In genomic region chr6:167398214-167399050, GRCh38 we compare ENCODE assay signal across 1 cellular context.
TF ChIP-seq lines count a peak whose summit lies in the region.

No MANE protein-coding gene starts in this region.

TF ChIP-seq in HepG2, 621 proteins besides CTCF, POLR2A, EP300 and RAD21 (continued from another document and continues in another):
- TF ChIP-seq ZBTB14 (CRISPR knock-in tag; IDR thresholded peaks at IDR 0.05) (no peak), PRDM15 (CRISPR knock-in tag; IDR thresholded peaks at IDR 0.05) (0 out of 2 replicates have a peak, but pooled peaks have one; percentile 48), ZBTB21 (CRISPR knock-in tag; IDR thresholded peaks at IDR 0.05) (peak; percentile 62; the same call in 1 of the 2 replicates), ZNF253 (CRISPR knock-in tag; IDR thresholded peaks at IDR 0.05; ENCODE audit: borderline replicate concordance) (0 out of 2 replicates have a peak, but pooled peaks have one; percentile 60), ZNF124 (CRISPR knock-in tag; IDR thresholded peaks at IDR 0.05) (peak; percentile 94), MIXL1 (CRISPR knock-in tag; IDR thresholded peaks at IDR 0.05) (peak; percentile 98), MAFF (IDR thresholded peaks at IDR 0.05; ENCODE audit: low read depth, low read length) (peak; percentile 88), STAT5B (CRISPR knock-in tag; IDR thresholded peaks at IDR 0.05) (no peak), ZNF552 (CRISPR knock-in tag; IDR thresholded peaks at IDR 0.05; ENCODE audit: borderline replicate concordance) (no peak), HNRNPK (IDR thresholded peaks at IDR 0.05; ENCODE audit: low read depth, low read length, poor library complexity, severe bottlenecking) (no peak), PAWR (CRISPR knock-in tag; IDR thresholded peaks at IDR 0.05; ENCODE audit: borderline replicate concordance) (no peak), JDP2 (CRISPR knock-in tag; IDR thresholded peaks at IDR 0.05; ENCODE audit: borderline replicate concordance) (no peak; the same call in 1 of the 2 replicates), ZBTB40 (IDR thresholded peaks at IDR 0.05) (no peak), ZBTB40 (CRISPR knock-in tag; IDR thresholded peaks at IDR 0.05) (peak; percentile 89), KLF12 (CRISPR knock-in tag; IDR thresholded peaks at IDR 0.05; ENCODE audit: borderline replicate concordance) (peak; percentile 93), KAT2B (IDR thresholded peaks at IDR 0.05; ENCODE audit: borderline replicate concordance, low read depth, low read length) (no peak), ZFP36L2 (CRISPR knock-in tag; IDR thresholded peaks at IDR 0.05) (no peak), ZNF430 (CRISPR knock-in tag; IDR thresholded peaks at IDR 0.05) (peak; percentile 88), ZNF317 (CRISPR knock-in tag; IDR thresholded peaks at IDR 0.05) (peak; percentile 88; the same call in 1 of the 2 replicates), HDAC2 (CRISPR knock-in tag; IDR thresholded peaks at IDR 0.05) (peak; percentile 100), ZNF703 (CRISPR knock-in tag; IDR thresholded peaks at IDR 0.05; ENCODE audit: borderline replicate concordance) (no peak; the same call in 1 of the 2 replicates), RXRA (CRISPR knock-in tag; IDR thresholded peaks at IDR 0.05) (peak; percentile 100), TBX3 (IDR thresholded peaks at IDR 0.05; ENCODE audit: borderline replicate concordance) (peak; percentile 74; the same call in 1 of the 2 replicates), SP5 (CRISPR knock-in tag; IDR thresholded peaks at IDR 0.05; ENCODE audit: borderline replicate concordance, low read depth) (peak; percentile 84), LCORL (IDR thresholded peaks at IDR 0.05) (no peak), LCORL (CRISPR knock-in tag; IDR thresholded peaks at IDR 0.05) (peak; percentile 100), THRA (CRISPR knock-in tag; IDR thresholded peaks at IDR 0.05; ENCODE audit: borderline replicate concordance) (peak; percentile 95), ZNF180 (CRISPR knock-in tag; IDR thresholded peaks at IDR 0.05; ENCODE audit: borderline replicate concordance, low read depth) (no peak), ZFP82 (CRISPR knock-in tag; IDR thresholded peaks at IDR 0.05; ENCODE audit: borderline replicate concordance) (0 out of 2 replicates have a peak, but pooled peaks have one; percentile 72), HES4 (CRISPR knock-in tag; IDR thresholded peaks at IDR 0.05; ENCODE audit: borderline replicate concordance) (no peak), TOPORS (CRISPR knock-in tag; IDR thresholded peaks at IDR 0.05) (peak; percentile 95; the same call in 1 of the 2 replicates), ZNF17 (CRISPR knock-in tag; IDR thresholded peaks at IDR 0.05) (no peak), ZNF333 (CRISPR knock-in tag; IDR thresholded peaks at IDR 0.05; ENCODE audit: borderline replicate concordance) (no peak; the same call in 1 of the 2 replicates), FOXO4 (CRISPR knock-in tag; conservative IDR thresholded peaks at IDR 0.05) (peak; percentile 93; the same call in 1 of the 2 replicates), TCF12 (IDR thresholded peaks at IDR 0.05) (no peak), TCF12 (CRISPR knock-in tag; IDR thresholded peaks at IDR 0.05) (peak; percentile 99), MLLT10 (CRISPR knock-in tag; IDR thresholded peaks at IDR 0.05) (no peak), KMT2A (CRISPR knock-in tag; IDR thresholded peaks at IDR 0.05) (peak; percentile 53; the same call in 1 of the 2 replicates), DMAP1 (CRISPR knock-in tag; IDR thresholded peaks at IDR 0.05) (peak; percentile 71), ZNF225 (CRISPR knock-in tag; IDR thresholded peaks at IDR 0.05) (peak; percentile 36; the same call in 1 of the 2 replicates), MATR3 (CRISPR knock-in tag; IDR thresholded peaks at IDR 0.05) (no peak), ZNF205 (CRISPR knock-in tag; IDR thresholded peaks at IDR 0.05) (peak; percentile 97), HDAC1 (CRISPR knock-in tag; IDR thresholded peaks at IDR 0.05) (peak; percentile 100), ZNF512 (CRISPR knock-in tag; IDR thresholded peaks at IDR 0.05) (peak; percentile 86; the same call in 1 of the 2 replicates), CENPBD1 (CRISPR knock-in tag; IDR thresholded peaks at IDR 0.05; ENCODE audit: borderline replicate concordance, low read depth) (no peak), ZNF850 (CRISPR knock-in tag; conservative IDR thresholded peaks at IDR 0.05) (no peak), SP2 (CRISPR knock-in tag; IDR thresholded peaks at IDR 0.05) (no peak), YEATS2 (CRISPR knock-in tag; IDR thresholded peaks at IDR 0.05; ENCODE audit: borderline replicate concordance) (peak; percentile 65; the same call in 1 of the 2 replicates), CBX2 (IDR thresholded peaks at IDR 0.05; ENCODE audit: low read depth, low read length) (no peak), CBX2 (CRISPR knock-in tag; IDR thresholded peaks at IDR 0.05; ENCODE audit: low read depth) (no peak)
